Comparison of ENCODE assay signal across 29 cellular contexts in the genomic region with DNA sequence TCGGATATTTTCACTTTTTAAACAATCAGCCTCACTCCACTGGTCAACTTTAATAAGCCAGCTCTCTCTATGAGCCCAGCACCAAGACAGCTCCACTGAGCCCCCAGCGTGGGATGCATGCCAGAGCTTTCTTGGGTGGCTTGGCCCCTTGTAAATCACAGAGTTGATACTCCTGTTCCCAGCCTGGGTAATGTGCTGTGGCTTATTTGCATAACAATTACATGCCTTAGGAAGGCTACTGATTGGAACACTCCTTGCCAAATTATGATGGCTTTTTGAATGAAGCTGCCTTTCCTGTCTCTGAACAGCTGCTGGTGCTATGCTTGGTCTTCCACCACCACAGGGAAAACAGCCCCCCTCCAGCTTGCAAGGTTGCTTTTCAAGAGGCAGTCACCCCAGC.
"Had no signal": no experiment of that assay in that cellular context is flagged by ENCODE, and none has a peak within 500 bp of the region (broad histone marks: within the 10 kb centered on the region; RNA-seq: fewer than 3 reads in every experiment).

No MANE protein-coding gene starts in this region.

- H3K4me1 ChIP-seq: lower lobe of right lung, right atrium auricular region, stomach, tibial artery had no signal

- DNase-seq: activated CD4-positive, alpha-beta memory T cell treated with anti-CD3 and anti-CD28 coated beads for 36 hours; activated CD4-positive, alpha-beta T cell treated with anti-CD3 and anti-CD28 coated beads, Interleukin-2, amount 10 ng/mL, durations not matched to agents 24 days and 14 days; activated CD4-positive, CD25-positive, alpha-beta regulatory T cell treated with anti-CD3 and anti-CD28 coated beads, Interleukin-2, amount 50 U/mL, for 72 hours; activated CD8-positive, alpha-beta memory T cell treated with anti-CD3 and anti-CD28 coated beads, Interleukin-2, amount 50 U/mL, for 4 hours; activated gamma-delta T cell treated with Interleukin-2 at 50 U/mL for 16 hours; activated naive CD4-positive, alpha-beta T cell treated with anti-CD3 and anti-CD28 coated beads, Interleukin-2, amount 50 U/mL, for 16 hours; activated T-cell treated with anti-CD3 and anti-CD28 coated beads, Interleukin-2, amount 50 U/mL, for 24 hours; amniotic stem cell; endodermal cell; foreskin fibroblast; head of caudate nucleus; hippocampal formation; immature natural killer cell; kidney; left colon; lower lobe of right lung; mesendoderm; natural killer cell; stimulated activated CD4-positive, alpha-beta T cell treated with anti-CD3 and anti-CD28 coated beads, Interleukin-1b, Interleukin-23, amount 100 ng/mL, for 48 hours; stimulated activated CD4-positive, alpha-beta T cell treated with anti-CD3 and anti-CD28 coated beads, Interleukin-4, amount 100 ng/mL, for 4 hours; stimulated activated CD8-positive, alpha-beta memory T cell treated with anti-CD3 and anti-CD28 coated beads, Interleukin-4, amount 100 ng/mL, for 48 hours; stomach; T1000; tibial artery; WERI-Rb-1 had no signal

- H3K27ac ChIP-seq: lower lobe of right lung, right atrium auricular region, stomach, tibial artery, WERI-Rb-1 had no signal

- H3K4me3 ChIP-seq: lower lobe of right lung, right atrium auricular region, smooth muscle cell, stomach, tibial artery had no signal

- H3K27me3 ChIP-seq: right atrium auricular region, stomach, tibial artery had no signal

- ATAC-seq: esophagus mucosa; left colon; lower lobe of right lung; natural killer cell; stimulated activated memory B cell treated with anti-CD40 and anti-IgM and Interleukin-4, amounts not matched to agents 10 μg/mL and 1 μg/mL and 100 μg/mL, for 72 hours had no signal

- H3K9me3 ChIP-seq: lower lobe of right lung, right atrium auricular region, stomach, tibial artery had no signal

- H3K36me3 ChIP-seq: lower lobe of right lung, right atrium auricular region, stomach, tibial artery, WERI-Rb-1 had no signal
